ENCODE assay signal across 26 cellular contexts in the genomic region with DNA sequence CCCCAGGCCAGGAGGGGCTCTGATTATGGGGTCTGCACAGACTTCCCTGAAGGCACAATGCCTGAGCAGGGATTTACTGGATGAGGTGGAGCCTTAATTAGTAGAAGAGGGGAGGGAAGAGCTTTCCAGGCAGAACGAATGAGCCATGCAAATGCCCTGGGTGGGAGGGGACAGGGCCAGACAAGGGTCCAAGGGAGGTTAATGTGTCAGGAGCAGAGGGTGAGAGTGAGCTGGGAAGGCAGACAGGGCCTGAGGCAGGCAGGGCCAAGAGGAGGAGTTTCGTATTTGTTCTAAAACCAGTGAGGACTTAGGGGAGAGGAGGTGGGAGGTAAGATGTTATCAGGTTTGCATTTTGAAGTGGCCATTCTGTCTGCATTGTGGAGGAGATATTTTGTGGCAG.
DNase-seq lines count a peak whose midpoint lies in the region; ATAC-seq, FAIRE-seq and TF ChIP-seq lines count a peak whose summit lies in the region.
"Had no signal": no experiment of that assay in that cellular context is flagged by ENCODE, and none has a peak within 500 bp of the region (broad histone marks: within the 10 kb centered on the region; RNA-seq: fewer than 3 reads in every experiment).

No MANE protein-coding gene starts in this region.

- no peak overlapping the region; a peak in 1 of 5 replicates for H3K4me3 Mint-ChIP-seq in H9
- H3K4me3 Mint-ChIP-seq: CD4-positive, alpha-beta memory T cell had no signal

- TF ChIP-seq CTCF in BE2C (IDR thresholded peaks at IDR 0.05; ENCODE audit: low read depth, low read length) (no peak), H9 (conservative IDR thresholded peaks at IDR 0.05) (no peak), H1 (IDR thresholded peaks at IDR 0.05; ENCODE audit: control extremely low read depth in 1 of 3, insufficient read depth in 1 of 3, low read depth in 1 of 3, low read length in 3 of 3) (no peak), colonic mucosa (IDR thresholded peaks at IDR 0.05) (no peak)

- peaks cover 2% of the 10 kb centered on the region for H3K27me3 Mint-ChIP-seq in H9 (ENCODE audit: low read depth)

- H4K91ac ChIP-seq in H9 (ENCODE audit: insufficient read length, low read depth, low read length) (no peak overlapping the region), H1 (replicated peaks; ENCODE audit: insufficient read length, low read length) (no peak overlapping the region)

- H3K4me3 ChIP-seq in BE2C (ENCODE audit: low read depth, low read length) (no peak overlapping the region), H1 (ENCODE audit: extremely low read depth in 1 of 4, insufficient read depth in 2 of 4, low read depth in 3 of 4, low read length in 4 of 4) (no peak overlapping the region), colonic mucosa (no peak overlapping the region)
- H3K4me3 ChIP-seq: A549 had no signal

- H2BK15ac ChIP-seq in H9 (ENCODE audit: low read depth, low read length), result no peak overlapping the region
- H2BK15ac ChIP-seq in H1 (ENCODE audit: low read length), result peak overlapping the region; percentile 95; the same call in 1 of the 2 replicates

- H3K4me1 ChIP-seq in BE2C (no peaks in the 10 kb centered on the region), H9 (ENCODE audit: insufficient read depth, low read length) (no peaks in the 10 kb centered on the region; the same call in 1 of the 2 replicates), H1 (replicated peaks in 1 of 4; ENCODE audit: control insufficient read depth in 3 of 4, insufficient read depth in 4 of 4, low read length in 3 of 4) (no peaks in the 10 kb centered on the region; a peak in 1 of 7 replicates), colonic mucosa (no peaks in the 10 kb centered on the region)
- H3K4me1 ChIP-seq: A549 had no signal

- H2BK120ac ChIP-seq in H9 (ENCODE audit: low read depth, low read length, poor library complexity, severe bottlenecking) (no peak overlapping the region), H1 (replicated peaks; ENCODE audit: low read depth, low read length) (no peak overlapping the region)

- H3K23me2 ChIP-seq in H9 (ENCODE audit: insufficient read length, low read depth, low read length, poor library complexity, severe bottlenecking) (no peaks in the 10 kb centered on the region), H1 (ENCODE audit: low read depth, low read length) (no peaks in the 10 kb centered on the region)

- H3K9ac ChIP-seq in H9 (ENCODE audit: extremely low read depth, insufficient read length, low read length) (no peak overlapping the region), H1 (replicated peaks in 1 of 4; ENCODE audit: extremely low read depth in 1 of 4, low read depth in 3 of 4, low read length in 3 of 4) (no peak overlapping the region), colonic mucosa (ENCODE audit: low read depth in 2 of 2, low read length in 2 of 2) (no peak overlapping the region)

- H3K18ac ChIP-seq in H9 (ENCODE audit: insufficient read length, low read depth, low read length) (no peak overlapping the region), H1 (ENCODE audit: extremely low read depth, low read length) (no peak overlapping the region)

- peaks cover 13 to 14% of the 10 kb centered on the region in 2 experiments for H3K4me1 Mint-ChIP-seq in H9
- H3K4me1 Mint-ChIP-seq: CD4-positive, alpha-beta memory T cell had no signal

- no peak overlapping the region for H2BK20ac ChIP-seq in H9 (ENCODE audit: low read depth, low read length, poor library complexity, severe bottlenecking)
- no peak overlapping the region for H2BK20ac ChIP-seq in H1 (ENCODE audit: low read length)

- H4K5ac ChIP-seq in H9 (ENCODE audit: insufficient read length, low read depth, low read length) (no peak overlapping the region), H1 (ENCODE audit: insufficient read length, low read depth, low read length) (no peak overlapping the region)

- H3K27ac ChIP-seq in H9 (ENCODE audit: insufficient read length, low read depth, low read length), result no peak overlapping the region
- H3K27ac ChIP-seq in H1 (ENCODE audit: low read depth, low read length), result no peak overlapping the region
- no peak overlapping the region for H3K27ac ChIP-seq in colonic mucosa
- H3K27ac ChIP-seq: A549, RWPE1 had no signal

- ATAC-seq in HG03378 (IDR thresholded peaks at IDR 0.05; ENCODE audit: unreplicated experiment), result no peak
- ATAC-seq: A549, Panc1 had no signal

- H3K27me3 ChIP-seq in BE2C (no peaks in the 10 kb centered on the region), H9 (ENCODE audit: insufficient read depth, low read length) (no peaks in the 10 kb centered on the region), H1 (replicated peaks in 1 of 4; ENCODE audit: control insufficient read depth in 3 of 4, extremely low read depth in 1 of 4, insufficient read depth in 3 of 4, low read length in 3 of 4) (no peaks in the 10 kb centered on the region), colonic mucosa (no peaks in the 10 kb centered on the region)

- no peaks in the 10 kb centered on the region for H3K9me3 ChIP-seq in BE2C
- H3K9me3 ChIP-seq in H9 (ENCODE audit: control insufficient read depth, low read depth, low read length), result no peaks in the 10 kb centered on the region
- H3K9me3 ChIP-seq in H1 (ENCODE audit: insufficient read depth in 2 of 2, low read depth in 1 of 2, low read length in 1 of 2), result peaks cover 5 to 9% of the 10 kb centered on the region in 2 experiments; a peak in 3 of 4 replicates
- H3K9me3 ChIP-seq in colonic mucosa, result no peaks in the 10 kb centered on the region
- H3K9me3 ChIP-seq: A549 had no signal

- no peak overlapping the region for H3K4me2 ChIP-seq in H9 (ENCODE audit: insufficient read depth, insufficient read length, low read length)
- H3K4me2 ChIP-seq in H1 (ENCODE audit: insufficient read depth in 1 of 2, low read depth in 2 of 2, low read length in 2 of 2), result no peak overlapping the region
- H3K4me2 ChIP-seq: A549 had no signal

- H3K79me1 ChIP-seq in H9 (ENCODE audit: insufficient read depth, low read depth, low read length, poor library complexity, severe bottlenecking) (no peaks in the 10 kb centered on the region), H1 (ENCODE audit: low read depth, low read length) (no peaks in the 10 kb centered on the region)

- H3K4ac ChIP-seq in H9 (ENCODE audit: low read depth, low read length) (no peak overlapping the region), H1 (replicated peaks; ENCODE audit: insufficient read length, low read depth, low read length) (no peak overlapping the region)

- H3K23ac ChIP-seq in H9 (ENCODE audit: insufficient read length, low read depth, low read length) (no peak overlapping the region), H1 (ENCODE audit: insufficient read length) (no peak overlapping the region)

- CTCF ChIA-PET in H1 (lab: Charles Lee; ENCODE audit: partially characterized antibody), result interaction anchor here (0.8 to 1.6 kb wide), 6 partner anchors 9 to 60 kb away, joined by 3 to 11 read pairs (median 4); no protein-coding TSS in a partner anchor

- H2BK12ac ChIP-seq in H9 (ENCODE audit: insufficient read length, low read depth, low read length) (no peak overlapping the region), H1 (ENCODE audit: low read depth, low read length) (no peak overlapping the region)

- H2AFZ ChIP-seq in H9 (ENCODE audit: low read length) (no peak overlapping the region), H1 (ENCODE audit: low read length) (no peak overlapping the region)

- FAIRE-seq in H1 (lab: Jason Lieb, UNC), result no peak
- FAIRE-seq: A549, GM12892, GM19239 had no signal

- intact Hi-C loops in colonic mucosa (cut with DNase I), result no loop called here

- H4K8ac ChIP-seq in H9 (replicated peaks; ENCODE audit: insufficient read length, low read depth, low read length), result no peak overlapping the region
- no peak overlapping the region for H4K8ac ChIP-seq in H1 (ENCODE audit: extremely low read depth, insufficient read depth, low read length)

- TF ChIP-seq EP300 in H1 (IDR thresholded peaks at IDR 0.05; ENCODE audit: borderline replicate concordance in 1 of 2, low read depth in 2 of 2, low read length in 2 of 2), result no peak

- peak; percentile 12 for DNase-seq in BE2C
- peak; percentile 49 for DNase-seq in H9
- DNase-seq in H1 (ENCODE audit: low read depth in 1 of 2, low spot score in 2 of 2), result no peak
- peak; percentile 60 for DNase-seq in left kidney (ENCODE audit: low read depth, low spot score)
- DNase-seq in DMS 273 (lab: John Stamatoyannopoulos, UW; ENCODE audit: unreplicated experiment), result no peak
- no peak for DNase-seq in 8988T
- no peak for DNase-seq in colonic mucosa
- DNase-seq: AML-193; C1 segment of cervical spinal cord; CD4-positive, alpha-beta memory T cell; COR-L47; H7; KBM-7; NCI-H1105 treated with DMSO at 0.1 percent for 48 hours; NCI-H146; NCI-H2029; NCI-H2227 treated with DMSO at 0.1 percent for 48 hours; NCI-H526 treated with DMSO at 0.1 percent for 48 hours; SHP77; SW 1271 had no signal

- POLR2A ChIA-PET in H1 (lab: Charles Lee; ENCODE audit: partially characterized antibody), result interaction anchor here (0.7 to 2.2 kb wide), 4 partner anchors 13 to 46 kb away, joined by 3 to 7 read pairs (median 3); no protein-coding TSS in a partner anchor

- no peak overlapping the region; a peak in 2 of 7 replicates for H3K27ac Mint-ChIP-seq in H9
- H3K27ac Mint-ChIP-seq: CD4-positive, alpha-beta memory T cell had no signal

- H3K56ac ChIP-seq in H9 (ENCODE audit: insufficient read length, low read depth, low read length), result no peak overlapping the region
- no peak overlapping the region for H3K56ac ChIP-seq in H1 (replicated peaks; ENCODE audit: insufficient read length, low read depth, low read length)

- H3K79me2 ChIP-seq in H9 (ENCODE audit: insufficient read depth, low read length) (no peaks in the 10 kb centered on the region), H1 (ENCODE audit: control insufficient read depth in 1 of 2, insufficient read depth in 2 of 2, low read length in 2 of 2) (no peaks in the 10 kb centered on the region)

- peaks cover 3 to 20% (median 12%) of the 10 kb centered on the region in 3 experiments for H3K36me3 Mint-ChIP-seq in H9 (ENCODE audit: insufficient read depth in 1 of 3, low read depth in 3 of 3)
- H3K36me3 Mint-ChIP-seq: CD4-positive, alpha-beta memory T cell had no signal

- H2BK5ac ChIP-seq in H9 (ENCODE audit: insufficient read length, low read length) (no peak overlapping the region), H1 (ENCODE audit: low read depth, low read length) (no peak overlapping the region)

- no peak for TF ChIP-seq POLR2A in H1 (IDR thresholded peaks at IDR 0.05; ENCODE audit: control extremely low read depth in 1 of 2, low read depth in 2 of 2, low read length in 2 of 2)

- H4K20me1 ChIP-seq in H9 (ENCODE audit: control insufficient read depth, insufficient read depth, insufficient read length), result no peaks in the 10 kb centered on the region
- no peaks in the 10 kb centered on the region for H4K20me1 ChIP-seq in H1 (replicated peaks in 1 of 2; ENCODE audit: control insufficient read depth in 1 of 2, insufficient read depth in 2 of 2, low read length in 2 of 2)

- TF ChIP-seq RAD21 in H1 (IDR thresholded peaks at IDR 0.05 in 1 of 2, conservative IDR thresholded peaks at IDR 0.05 in 1 of 2; ENCODE audit: low read depth in 2 of 2, low read length in 2 of 2), result no peak

- no CpG with 5 or more reads among the region's 2 CpGs for WGBS in H9 (ENCODE audit: extremely low coverage, insufficient read length, low lambda C conversion rate)
- WGBS in H1 (ENCODE audit: extremely low coverage in 1 of 2, insufficient coverage in 1 of 2, insufficient read length in 1 of 2, insufficient replicate concordance in 2 of 2, low coverage in 1 of 2, low lambda C conversion rate in 2 of 2, missing lambda C conversion rate in 1 of 2), 2 experiments, result 50% methylated on average over 2 of the region's 2 CpGs; no CpG with 5 or more reads in 1 of the 2 experiments

- H3K14ac ChIP-seq in H9 (ENCODE audit: insufficient read depth, low read length) (no peak overlapping the region), H1 (ENCODE audit: insufficient read length) (no peak overlapping the region)

- H3K36me3 ChIP-seq in BE2C, result no peaks in the 10 kb centered on the region
- 0 out of 8 replicates have a peak, but pooled peaks cover 0 to 2% (median 0%) of the 10 kb centered on the region in 4 experiments for H3K36me3 ChIP-seq in H1 (ENCODE audit: control insufficient read depth in 2 of 4, insufficient read depth in 4 of 4, low read length in 3 of 4)
- no peaks in the 10 kb centered on the region for H3K36me3 ChIP-seq in colonic mucosa

- H2AK5ac ChIP-seq in H9 (ENCODE audit: insufficient read length, low read length), result no peak overlapping the region
- H2AK5ac ChIP-seq in H1 (ENCODE audit: low read depth, low read length), result no peak overlapping the region

- H3K9me3 Mint-ChIP-seq in H9, result peaks cover 17 to 20% of the 10 kb centered on the region in 2 experiments

- no peak overlapping the region for H3T11ph ChIP-seq in H9 (ENCODE audit: low read length)

Comparison
In these comparisons a context has a peak if more than half of its experiments do, and no peak if none do; other contexts are left out.
1. DNase-seq: peak in BE2C (single experiment), H9 (single experiment) and left kidney (single experiment); none in H1 (0 of 2), DMS 273 (single experiment), 8988T (single experiment) and colonic mucosa (single experiment).